ENCODE assay signal across 8 cellular contexts in genomic region chr3:142027295-142027694, GRCh38.
DNase-seq lines count a peak whose midpoint lies in the region; ATAC-seq, FAIRE-seq and TF ChIP-seq lines count a peak whose summit lies in the region.

No MANE protein-coding gene starts in this region.

- WGBS in heart left ventricle, 4 donors: 8 to 16% (median 14%) methylated on average over 3 of the region's 3 CpGs

- peak; percentile 65 for FAIRE-seq in kidney (lab: Jason Lieb, UNC)

- H3K36me3 ChIP-seq in heart left ventricle (no peaks in the 10 kb centered on the region), kidney (ENCODE audit: control insufficient read depth in 1 of 2, insufficient read depth in 2 of 2, low read length in 2 of 2) (no peaks in the 10 kb centered on the region), uterus (no peaks in the 10 kb centered on the region), Peyer's patch (no peaks in the 10 kb centered on the region)

- in situ Hi-C loops in GM13976 (cut with MboI; ENCODE audit: low sequenced_read_pairs, unreplicated experiment): loop anchor here (10.0 kb wide), 1 partner anchor 248 kb away; no protein-coding TSS in a partner anchor

- H3K27me3 Mint-ChIP-seq in activated naive CD8-positive, alpha-beta T cell: no peaks in the 10 kb centered on the region

- TF ChIP-seq CTCF in heart left ventricle (IDR thresholded peaks at IDR 0.05): no peak
- no peak for TF ChIP-seq CTCF in kidney (IDR thresholded peaks at IDR 0.05; ENCODE audit: borderline replicate concordance, extremely low read depth, insufficient read depth)
- TF ChIP-seq CTCF in uterus (IDR thresholded peaks at IDR 0.05): no peak
- TF ChIP-seq CTCF in GM13976 (IDR thresholded peaks at IDR 0.05; ENCODE audit: borderline replicate concordance, control extremely low read depth, extremely low read depth, insufficient read depth, missing control alignments): no peak
- no peak for TF ChIP-seq CTCF in Peyer's patch (IDR thresholded peaks at IDR 0.05)

- no peak for TF ChIP-seq POLR2A in heart left ventricle (IDR thresholded peaks at IDR 0.05)
- no peak for TF ChIP-seq POLR2A in uterus (IDR thresholded peaks at IDR 0.05)
- no peak for TF ChIP-seq POLR2A in Peyer's patch (IDR thresholded peaks at IDR 0.05)

- H3K9me3 Mint-ChIP-seq in activated naive CD8-positive, alpha-beta T cell (ENCODE audit: low read depth): no peaks in the 10 kb centered on the region

- H3K27ac Mint-ChIP-seq in activated naive CD8-positive, alpha-beta T cell: peak overlapping the region; percentile 81

- H3K36me3 Mint-ChIP-seq in activated naive CD8-positive, alpha-beta T cell: peaks cover 5% of the 10 kb centered on the region

- H3K27ac ChIP-seq in heart left ventricle (peak overlapping the region in 9 of 12 donors; percentile 1 to 69 (median 40)), kidney (ENCODE audit: low read depth in 2 of 2, low read length in 2 of 2) (peak overlapping the region in 1 of 2 donors; percentile 66), uterus (peak overlapping the region in 1 of 2 donors; percentile 55), Peyer's patch (peak overlapping the region in 1 of 4 donors; percentile 26)

- ATAC-seq in heart left ventricle: peak in 2 of 4 donors; percentile 46 to 53
- ATAC-seq in Right ventricle myocardium inferior: no peak

- no peak for DNase-seq in heart left ventricle
- DNase-seq in Right ventricle myocardium inferior (ENCODE audit: missing footprints): no peak
- DNase-seq in kidney: no peak
- no peak for DNase-seq in uterus
- no peak for DNase-seq in GM13976 (ENCODE audit: low spot score)
- no peak for DNase-seq in NCI-H1092 treated with DMSO at 0.1 percent for 48 hours (lab: John Stamatoyannopoulos, UW)
- DNase-seq in Peyer's patch: no peak

- H3K4me1 ChIP-seq in heart left ventricle (peaks cover 0 to 44% (median 8%) of the 10 kb centered on the region in 12 donors), kidney (ENCODE audit: control insufficient read depth in 1 of 2, insufficient read depth in 1 of 2, low read depth in 1 of 2, low read length in 2 of 2) (peaks cover 0 to 2% of the 10 kb centered on the region in 2 donors), uterus (peaks cover 0 to 6% of the 10 kb centered on the region in 2 donors), Peyer's patch (no peaks in the 10 kb centered on the region)

- intact Hi-C loops in heart left ventricle (cut with DNase I) (loop anchor here in 1 of 10 donors (10.0 kb wide), 1 partner anchor 198 kb away; the partner anchor contains the start of gene GK5), Right ventricle myocardium inferior (cut with DNase I) (loop anchor here (10.0 kb wide), 1 partner anchor 248 kb away; no protein-coding TSS in a partner anchor), kidney (cut with DNase I) (no loop called here), uterus (cut with DNase I; ENCODE audit: low total_unique reads) (no loop called here)

- no peaks in the 10 kb centered on the region for H3K27me3 ChIP-seq in heart left ventricle
- H3K27me3 ChIP-seq in uterus: no peaks in the 10 kb centered on the region
- no peaks in the 10 kb centered on the region for H3K27me3 ChIP-seq in Peyer's patch

- peak overlapping the region; percentile 89 for H3K4me3 Mint-ChIP-seq in activated naive CD8-positive, alpha-beta T cell

- H3K9me3 ChIP-seq in heart left ventricle: no peaks in the 10 kb centered on the region
- no peaks in the 10 kb centered on the region for H3K9me3 ChIP-seq in kidney (ENCODE audit: control insufficient read depth in 1 of 2, low read length in 2 of 2)
- no peaks in the 10 kb centered on the region for H3K9me3 ChIP-seq in uterus
- H3K9me3 ChIP-seq in Peyer's patch: no peaks in the 10 kb centered on the region

- peak overlapping the region; percentile 38 to 53 for H3K9ac ChIP-seq in kidney (ENCODE audit: low read length in 2 of 2)

- H3K4me3 ChIP-seq in heart left ventricle (peak overlapping the region in 11 of 12 donors; percentile 20 to 64 (median 53)), kidney (ENCODE audit: low read length in 2 of 2) (peak overlapping the region; percentile 69 to 80), uterus (peak overlapping the region; percentile 19 to 35), Peyer's patch (peak overlapping the region in 2 of 4 donors; percentile 48 to 56)

- H3K4me1 Mint-ChIP-seq in activated naive CD8-positive, alpha-beta T cell (ENCODE audit: low read depth): peaks cover 35% of the 10 kb centered on the region
